21 cellular contexts compared by ENCODE assay signal in genomic region chr11:119501777-119502405, GRCh38.
"Had no signal": no experiment of that assay in that cellular context is flagged by ENCODE, and none has a peak within 500 bp of the region (broad histone marks: within the 10 kb centered on the region; RNA-seq: fewer than 3 reads in every experiment).

No MANE protein-coding gene starts in this region.

- ATAC-seq: effector memory CD8-positive, alpha-beta T cell; gastroesophageal sphincter; heart left ventricle; left colon; stimulated activated memory B cell treated with anti-CD40 and anti-IgM and Interleukin-4, amounts not matched to agents 10 μg/mL and 1 μg/mL and 100 μg/mL, for 72 hours had no signal

- H3K9me3 ChIP-seq: esophagus squamous epithelium, gastroesophageal sphincter, heart left ventricle, sigmoid colon, stomach, suprapubic skin, transverse colon had no signal

- H3K4me3 ChIP-seq: esophagus squamous epithelium, gastroesophageal sphincter, heart left ventricle, sigmoid colon, smooth muscle cell, stomach, suprapubic skin, transverse colon had no signal

- H3K9me3 Mint-ChIP-seq: activated naive CD8-positive, alpha-beta T cell treated with anti-CD3 and anti-CD28 coated beads for 36 hours; activated T-cell treated with anti-CD3 and anti-CD28 coated beads, Interleukin-2, amount 50 U/mL, for 24 hours; central memory CD8-positive, alpha-beta T cell; effector memory CD8-positive, alpha-beta T cell; nephron had no signal

- H3K27me3 ChIP-seq: gastroesophageal sphincter, sigmoid colon had no signal

- H3K27ac ChIP-seq: esophagus squamous epithelium, gastroesophageal sphincter, heart left ventricle, sigmoid colon, stomach, suprapubic skin, transverse colon, WERI-Rb-1 had no signal

- H3K4me2 ChIP-seq: smooth muscle cell had no signal

- H3K36me3 ChIP-seq: esophagus squamous epithelium, gastroesophageal sphincter, heart left ventricle, sigmoid colon, stomach, suprapubic skin, transverse colon, WERI-Rb-1 had no signal

- H3K27ac Mint-ChIP-seq: activated naive CD8-positive, alpha-beta T cell treated with anti-CD3 and anti-CD28 coated beads for 36 hours; activated T-cell treated with anti-CD3 and anti-CD28 coated beads, Interleukin-2, amount 50 U/mL, for 24 hours; effector memory CD8-positive, alpha-beta T cell; nephron; stimulated activated memory B cell treated with anti-CD40 and anti-IgM and Interleukin-4, amounts not matched to agents 10 μg/mL and 1 μg/mL and 100 μg/mL, for 72 hours had no signal

- H3K4me3 Mint-ChIP-seq: activated naive CD8-positive, alpha-beta T cell treated with anti-CD3 and anti-CD28 coated beads for 36 hours; activated T-cell treated with anti-CD3 and anti-CD28 coated beads, Interleukin-2, amount 50 U/mL, for 24 hours; central memory CD8-positive, alpha-beta T cell; effector memory CD8-positive, alpha-beta T cell; nephron; stimulated activated memory B cell treated with anti-CD40 and anti-IgM and Interleukin-4, amounts not matched to agents 10 μg/mL and 1 μg/mL and 100 μg/mL, for 72 hours had no signal

- H3K36me3 Mint-ChIP-seq: activated naive CD8-positive, alpha-beta T cell treated with anti-CD3 and anti-CD28 coated beads for 36 hours; stimulated activated memory B cell treated with anti-CD40 and anti-IgM and Interleukin-4, amounts not matched to agents 10 μg/mL and 1 μg/mL and 100 μg/mL, for 72 hours had no signal

- H3K4me1 ChIP-seq: gastroesophageal sphincter, heart left ventricle, sigmoid colon, stomach, suprapubic skin, transverse colon had no signal

- DNase-seq: activated CD8-positive, alpha-beta memory T cell treated with anti-CD3 and anti-CD28 coated beads for 24 hours; activated CD8-positive, alpha-beta memory T cell treated with anti-CD3 and anti-CD28 coated beads, Interleukin-2, amount 50 U/mL, for 4 hours; activated naive CD4-positive, alpha-beta T cell treated with Interleukin-2 at 50 U/mL for 16 hours; activated naive CD8-positive, alpha-beta T cell treated with anti-CD3 and anti-CD28 coated beads for 36 hours; activated T-cell treated with anti-CD3 and anti-CD28 coated beads, Interleukin-2, amount 50 U/mL, for 24 hours; effector memory CD8-positive, alpha-beta T cell; esophagus squamous epithelium; heart left ventricle; left colon; mesenchymal stem cell; sigmoid colon; stimulated activated CD4-positive, alpha-beta T cell treated with anti-CD3 and anti-CD28 coated beads, Interleukin-15, amount 100 ng/mL, for 24 hours; stomach; transverse colon; WERI-Rb-1 had no signal

- H3K4me1 Mint-ChIP-seq: activated naive CD8-positive, alpha-beta T cell treated with anti-CD3 and anti-CD28 coated beads for 36 hours; central memory CD8-positive, alpha-beta T cell; stimulated activated memory B cell treated with anti-CD40 and anti-IgM and Interleukin-4, amounts not matched to agents 10 μg/mL and 1 μg/mL and 100 μg/mL, for 72 hours had no signal
